9 cellular contexts compared by ENCODE assay signal in genomic region chr10:74924251-74924954, GRCh38.
A peak's percentile ranks its signal among the peaks of the same experiment; 100 is the strongest.
DNase-seq lines count a peak whose midpoint lies in the region; ATAC-seq and TF ChIP-seq lines count a peak whose summit lies in the region.
"Had no signal": no experiment of that assay in that cellular context is flagged by ENCODE, and none has a peak within 500 bp of the region (broad histone marks: within the 10 kb centered on the region; RNA-seq: fewer than 3 reads in every experiment).

No MANE protein-coding gene starts in this region.

- H3K4me3 ChIP-seq in NB4 (ENCODE audit: low read depth, low read length) (no peak overlapping the region), muscle layer of duodenum (ENCODE audit: low read depth in 1 of 2, low read length in 2 of 2) (no peak overlapping the region), neuronal stem cell (ENCODE audit: low read length in 2 of 2) (no peak overlapping the region)

- H3K27me3 ChIP-seq in muscle layer of duodenum (ENCODE audit: low read depth, low read length) (no peaks in the 10 kb centered on the region), neuronal stem cell (ENCODE audit: control insufficient read depth in 3 of 3, insufficient read depth in 3 of 3, low read depth in 1 of 3, low read length in 3 of 3) (no peaks in the 10 kb centered on the region)

- H3K79me1 ChIP-seq in neuronal stem cell (ENCODE audit: low read depth, low read length) = no peaks in the 10 kb centered on the region

- H3K36me3 ChIP-seq in muscle layer of duodenum (ENCODE audit: control insufficient read depth in 1 of 2, insufficient read depth in 2 of 2, low read length in 2 of 2) (no peaks in the 10 kb centered on the region), neuronal stem cell (replicated peaks in 1 of 2; ENCODE audit: control insufficient read depth in 2 of 2, insufficient read depth in 2 of 2, low read length in 2 of 2) (no peaks in the 10 kb centered on the region)

- no peak overlapping the region for H3K23ac ChIP-seq in neuronal stem cell (ENCODE audit: low read depth, low read length, poor library complexity)

- H2AK5ac ChIP-seq in neuronal stem cell (ENCODE audit: low read depth, low read length) = no peak overlapping the region

- peak; percentile 87 for DNase-seq in AG08395 (ENCODE audit: low spot score)
- DNase-seq in NB4 (ENCODE audit: low read depth) = peak; percentile 64
- DNase-seq in epithelial cell of prostate (ENCODE audit: low read depth, low spot score) = peak; percentile 74
- no peak for DNase-seq in neuronal stem cell (ENCODE audit: low spot score)
- no peak for DNase-seq in GM20000 (ENCODE audit: low spot score)
- DNase-seq: GF-D8 had no signal

- H2BK5ac ChIP-seq in neuronal stem cell (ENCODE audit: low read length) = no peak overlapping the region

- no peak overlapping the region for H3K4me2 ChIP-seq in neuronal stem cell (ENCODE audit: insufficient read depth, low read length, poor library complexity, severe bottlenecking)

- H3K14ac ChIP-seq in neuronal stem cell (ENCODE audit: low read length) = no peak overlapping the region

- no peak overlapping the region for H4K8ac ChIP-seq in neuronal stem cell (ENCODE audit: low read depth, low read length)

- no peak overlapping the region for H2BK15ac ChIP-seq in neuronal stem cell (ENCODE audit: low read length)

- H3K18ac ChIP-seq in neuronal stem cell (ENCODE audit: low read length) = no peak overlapping the region

- ATAC-seq in GM18868 (IDR thresholded peaks at IDR 0.05; ENCODE audit: unreplicated experiment) (no peak), GM19328 (IDR thresholded peaks at IDR 0.05; ENCODE audit: unreplicated experiment) (no peak)

- no peak overlapping the region for H3K9ac ChIP-seq in neuronal stem cell (ENCODE audit: low read depth, low read length, poor library complexity)

- H2BK12ac ChIP-seq in neuronal stem cell (ENCODE audit: low read length) = no peak overlapping the region

- no peak overlapping the region for H2BK120ac ChIP-seq in neuronal stem cell (ENCODE audit: low read depth, low read length)

- H3K9me3 ChIP-seq in muscle layer of duodenum (ENCODE audit: control insufficient read depth in 1 of 2, low read length in 2 of 2) (no peaks in the 10 kb centered on the region), neuronal stem cell (replicated peaks in 1 of 2; ENCODE audit: control insufficient read depth in 2 of 2, insufficient read depth in 1 of 2, low read depth in 1 of 2, low read length in 2 of 2) (peaks cover 5 to 10% of the 10 kb centered on the region in 2 donors)

- peak overlapping the region; percentile 84 for H3K27ac ChIP-seq in epithelial cell of prostate
- H3K27ac ChIP-seq in muscle layer of duodenum (ENCODE audit: low read length) = peak overlapping the region; percentile 86
- no peak overlapping the region for H3K27ac ChIP-seq in neuronal stem cell (replicated peaks; ENCODE audit: low read length)

- H4K91ac ChIP-seq in neuronal stem cell (ENCODE audit: low read depth, low read length, poor library complexity) = no peak overlapping the region

- TF ChIP-seq POLR2A in NB4 (IDR thresholded peaks at IDR 0.05; ENCODE audit: extremely low read depth, insufficient read length) = no peak

- H2AFZ ChIP-seq in neuronal stem cell (ENCODE audit: low read length) = no peak overlapping the region

- H3K4ac ChIP-seq in neuronal stem cell (ENCODE audit: low read length) = no peak overlapping the region

- TF ChIP-seq CTCF in NB4 (IDR thresholded peaks at IDR 0.05; ENCODE audit: low read depth, low read length) = no peak
- TF ChIP-seq CTCF in GM20000 (IDR thresholded peaks at IDR 0.05; ENCODE audit: extremely low read depth, missing control alignments) = no peak

- peaks cover 18 to 51% of the 10 kb centered on the region in 2 donors for H3K4me1 ChIP-seq in muscle layer of duodenum (ENCODE audit: control insufficient read depth in 1 of 2, insufficient read depth in 2 of 2, low read length in 2 of 2)
- peaks cover 8 to 19% of the 10 kb centered on the region in 2 donors for H3K4me1 ChIP-seq in neuronal stem cell (ENCODE audit: control insufficient read depth in 2 of 2, insufficient read depth in 1 of 2, low read depth in 1 of 2, low read length in 2 of 2)

- no CpG with 5 or more reads among the region's 5 CpGs for WGBS in neuronal stem cell (ENCODE audit: extremely low coverage in 2 of 2, insufficient read length in 2 of 2, insufficient replicate concordance in 1 of 2), 2 donors

Comparison
In these comparisons a context has a peak if more than half of its experiments do, and no peak if none do; other contexts are left out.
1. DNase-seq: peak in AG08395 (single experiment), NB4 (single experiment) and epithelial cell of prostate (single experiment); none in neuronal stem cell (single experiment) and GM20000 (single experiment).